Comparison of ENCODE assay signal across 1 cellular context in genomic region chr3:190081387-190081786, GRCh38.
TF ChIP-seq lines count a peak whose summit lies in the region.

No MANE protein-coding gene starts in this region.

TF ChIP-seq in IMR-90, 13 proteins besides CTCF, POLR2A, EP300 and RAD21 (continued from another document):
- no peak for TF ChIP-seq USF2 (IDR thresholded peaks at IDR 0.05; ENCODE audit: low read depth, low read length)
- no peak for TF ChIP-seq MAFK (IDR thresholded peaks at IDR 0.05; ENCODE audit: low read depth, low read length)
- no peak for TF ChIP-seq RFX5 (IDR thresholded peaks at IDR 0.05; ENCODE audit: low read depth, low read length)
- TF ChIP-seq RCOR1 (IDR thresholded peaks at IDR 0.05; ENCODE audit: insufficient replicate concordance, low read length): no peak
- no peak for TF ChIP-seq MAZ (IDR thresholded peaks at IDR 0.05; ENCODE audit: borderline replicate concordance, low read depth, low read length)
- TF ChIP-seq NFE2L2 (IDR thresholded peaks at IDR 0.05; ENCODE audit: low read depth, low read length): no peak
- TF ChIP-seq BHLHE40 (IDR thresholded peaks at IDR 0.05; ENCODE audit: low read depth, low read length): no peak
- no peak for TF ChIP-seq FOS (IDR thresholded peaks at IDR 0.05; ENCODE audit: low read depth, low read length)
- no peak for TF ChIP-seq CEBPB (IDR thresholded peaks at IDR 0.05; ENCODE audit: low read depth, low read length)
- TF ChIP-seq MXI1 (IDR thresholded peaks at IDR 0.05; ENCODE audit: borderline replicate concordance, low read depth, low read length): no peak
